In genomic region chr4:98260579-98261290, GRCh38 we compare ENCODE assay signal across 8 cellular contexts. TPM values are rescaled to one million over a fixed set of nuclear protein-coding genes. Genes with fewer than 3 reads are reported as not detected.
DNase-seq lines count a peak whose midpoint lies in the region; ATAC-seq and TF ChIP-seq lines count a peak whose summit lies in the region.

No MANE protein-coding gene starts in this region.

- H3K27ac ChIP-seq in BLaER1 treated with 17β-estradiol and CSF1 and Interleukin-3, amounts not matched to agents 10 nM and 100 nM, result peak overlapping the region; percentile 88 to 97 (median 94)
- H3K27ac ChIP-seq in coronary artery, result peak overlapping the region; percentile 90 to 93
- peak overlapping the region; percentile 96 to 98 for H3K27ac ChIP-seq in left lung

- H3K4me1 ChIP-seq in BLaER1 treated with 17β-estradiol and CSF1 and Interleukin-3, amounts not matched to agents 10 nM and 100 nM, result peaks cover 21 to 32% (median 25%) of the 10 kb centered on the region in 10 experiments
- H3K4me1 ChIP-seq in left lung, result peaks cover 3 to 40% of the 10 kb centered on the region in 2 donors

- TF ChIP-seq CTCF in coronary artery (IDR thresholded peaks at IDR 0.05) (no peak), left lung (IDR thresholded peaks at IDR 0.05) (no peak)

- peak overlapping the region; percentile 70 to 99 (median 92) for H3K4me3 ChIP-seq in BLaER1 treated with 17β-estradiol and CSF1 and Interleukin-3, amounts not matched to agents 10 nM and 100 nM
- H3K4me3 ChIP-seq in coronary artery (peak overlapping the region; percentile 81), left lung (peak overlapping the region; percentile 48 to 85)

- H4K20me1 ChIP-seq in BLaER1 treated with 17β-estradiol and CSF1 and Interleukin-3, amounts not matched to agents 10 nM and 100 nM, result peaks cover 7 to 37% (median 27%) of the 10 kb centered on the region in 11 experiments; a peak in 17 of 22 replicates

- H3K4me2 ChIP-seq in BLaER1 treated with 17β-estradiol and CSF1 and Interleukin-3, amounts not matched to agents 10 nM and 100 nM, result peak overlapping the region; percentile 86 to 96 (median 90)

- intact Hi-C loops in left lung (cut with DNase I), result no loop called here

- H3K9me3 ChIP-seq in BLaER1 treated with 17β-estradiol and CSF1 and Interleukin-3, amounts not matched to agents 10 nM and 100 nM (replicated peaks in 1 of 11), result no peaks in the 10 kb centered on the region
- H3K9me3 ChIP-seq in left lung, result no peaks in the 10 kb centered on the region

- no peaks in the 10 kb centered on the region for H3K27me3 ChIP-seq in BLaER1 treated with 17β-estradiol and CSF1 and Interleukin-3, amounts not matched to agents 10 nM and 100 nM
- H3K27me3 ChIP-seq in left lung, result no peaks in the 10 kb centered on the region

- ATAC-seq in HG03432 (IDR thresholded peaks at IDR 0.05; ENCODE audit: unreplicated experiment), result peak; percentile 92
- peak; percentile 95 for ATAC-seq in left lung

- DNase-seq in GM19238 (ENCODE audit: insufficient read length, low spot score) (peak; percentile 87), NCI-H510A (lab: John Stamatoyannopoulos, UW) (peak; percentile 86), coronary artery (ENCODE audit: low spot score) (peak; percentile 96), left lung (peak; percentile 98 to 99)
- DNase-seq in activated CD4-positive, alpha-beta T cell treated with anti-CD3 and anti-CD28 coated beads for 48 hours, result peak; percentile 96
- DNase-seq in stimulated activated CD4-positive, alpha-beta T cell treated with anti-CD3 and anti-CD28 coated beads, Interleukin-2, amount 100 ng/mL, for 24 hours, result peak; percentile 95 to 96

- peak overlapping the region; percentile 87 to 99 (median 93) for H3K9ac ChIP-seq in BLaER1 treated with 17β-estradiol and CSF1 and Interleukin-3, amounts not matched to agents 10 nM and 100 nM

- peaks cover 0 to 10% (median 0%) of the 10 kb centered on the region in 11 experiments; a peak in 4 of 22 replicates for H3K36me3 ChIP-seq in BLaER1 treated with 17β-estradiol and CSF1 and Interleukin-3, amounts not matched to agents 10 nM and 100 nM
- H3K36me3 ChIP-seq in left lung, result no peaks in the 10 kb centered on the region

RNA-seq across cellular contexts. Expression of gene RAP1GDS1, which starts 0.4 kb away (rescaled TPM):
- 10 to 100 TPM; 43.7 to 49.1 TPM for total RNA-seq in left lung

Comparison
In these comparisons a context has a peak if more than half of its experiments do, and no peak if none do; other contexts are left out.
1. Peak in every context shown above with its lines: DNase-seq, ATAC-seq, H3K4me3 ChIP-seq and H3K27ac ChIP-seq.